ENCODE assay signal across 15 cellular contexts in the genomic region with DNA sequence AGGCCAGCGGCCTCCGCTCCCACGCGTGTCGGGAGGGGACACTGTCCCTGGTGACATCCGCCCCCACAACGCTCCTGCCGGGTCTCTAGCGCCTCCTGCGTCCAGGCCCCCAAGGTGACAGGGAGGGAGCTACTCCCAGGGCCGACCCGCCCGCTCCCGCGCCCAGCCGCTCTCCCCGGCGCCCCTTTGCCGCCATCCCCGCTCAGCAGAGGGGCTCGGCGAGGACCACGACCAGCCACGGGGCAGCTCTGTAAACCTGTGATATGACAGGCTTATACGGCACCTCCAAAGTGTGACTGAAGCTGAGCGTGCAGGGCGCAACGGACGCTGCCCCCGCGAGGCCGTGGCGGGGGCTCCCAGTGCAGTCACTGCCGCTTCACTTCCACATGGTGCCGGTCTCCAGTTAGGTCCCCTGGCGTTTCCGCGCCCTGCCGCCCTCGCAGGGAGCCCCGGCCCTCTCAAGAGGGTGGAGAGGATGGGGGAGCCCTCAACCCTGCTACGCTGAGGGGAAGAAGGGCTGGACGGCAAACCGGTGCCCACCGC. TPM values are rescaled to one million over a fixed set of nuclear protein-coding genes. Genes with fewer than 3 reads are reported as not detected.
DNase-seq lines count a peak whose midpoint lies in the region; ATAC-seq, FAIRE-seq and TF ChIP-seq lines count a peak whose summit lies in the region.
"Had no signal": no experiment of that assay in that cellular context is flagged by ENCODE, and none has a peak within 500 bp of the region (broad histone marks: within the 10 kb centered on the region; RNA-seq: fewer than 3 reads in every experiment).

No MANE protein-coding gene starts in this region.

- DNase-seq in SK-N-SH (peak; percentile 17), endodermal cell (peak; percentile 88), thoracic aorta (ENCODE audit: low spot score) (no peak), thyroid gland (no peak), H54 (ENCODE audit: insufficient read length, low spot score) (no peak)
- DNase-seq in stimulated activated CD4-positive, alpha-beta T cell treated with anti-CD3 and anti-CD28 coated beads, Interleukin-4, amount 100 ng/mL, for 24 hours: no peak
- DNase-seq: activated CD4-positive, alpha-beta T cell treated with anti-CD3 and anti-CD28 coated beads, Interleukin-2, amount 50 U/mL, for 48 hours; activated effector memory CD4-positive, alpha-beta T cell treated with Interleukin-2 at 50 U/mL for 16 hours; central memory CD4-positive, alpha-beta T cell; NCI-H2107; T-helper 1 cell had no signal

- H3K9me3 Mint-ChIP-seq in endodermal cell (no peaks in the 10 kb centered on the region), nephron (no peaks in the 10 kb centered on the region)

- H2AFZ ChIP-seq in SK-N-SH (ENCODE audit: low read depth): no peak overlapping the region

- H3K27me3 Mint-ChIP-seq in endodermal cell (ENCODE audit: insufficient read depth) (peaks cover 7% of the 10 kb centered on the region), nephron (ENCODE audit: low read depth) (peaks cover 47% of the 10 kb centered on the region)

- TF ChIP-seq CTCF in SK-N-SH (IDR thresholded peaks at IDR 0.05) (no peak), endodermal cell (conservative IDR thresholded peaks at IDR 0.05) (peak; percentile 76), nephron (IDR thresholded peaks at IDR 0.05; ENCODE audit: unreplicated experiment in 3 of 3) (no peak), thoracic aorta (IDR thresholded peaks at IDR 0.05) (no peak), thyroid gland (IDR thresholded peaks at IDR 0.05) (no peak)

- 8% methylated on average over 14 of the region's 45 CpGs for WGBS in SK-N-SH (ENCODE audit: low lambda C conversion rate)
- 14% methylated on average over 13 to 45 of the region's 45 CpGs for WGBS in endodermal cell (ENCODE audit: insufficient coverage in 1 of 2, insufficient read length in 1 of 2), 2 experiments
- WGBS in thyroid gland, 2 donors: 13 to 17% methylated on average over 6 to 23 of the region's 45 CpGs

- no peak for ATAC-seq in SK-N-SH treated with all-trans-retinoic acid at 6 μM for 48 hours
- no peak for ATAC-seq in thoracic aorta (ENCODE audit: insufficient number of reproducible peaks, low FRiP score, low read depth)
- ATAC-seq: left lobe of liver had no signal

- H3K4me1 Mint-ChIP-seq in endodermal cell (peaks cover 50% of the 10 kb centered on the region), nephron (peaks cover 20% of the 10 kb centered on the region)

- H3K4me3 ChIP-seq in SK-N-SH (ENCODE audit: low read depth in 2 of 2, low read length in 1 of 2) (no peak overlapping the region), endodermal cell (ENCODE audit: low read length) (peak overlapping the region; percentile 79), thoracic aorta (peak overlapping the region; percentile 74), thyroid gland (replicated peaks in 1 of 3) (no peak overlapping the region)

- intact Hi-C loops in thyroid gland (cut with DNase I): no loop called here

- no peak for FAIRE-seq in H54 (lab: Jason Lieb, UNC)

- no peaks in the 10 kb centered on the region for H3K36me3 ChIP-seq in SK-N-SH (replicated peaks in 1 of 2; ENCODE audit: control insufficient read depth in 1 of 2, insufficient read depth in 2 of 2, low read length in 1 of 2)
- no peaks in the 10 kb centered on the region for H3K36me3 ChIP-seq in endodermal cell (ENCODE audit: control insufficient read depth, insufficient read depth, low read length)
- no peaks in the 10 kb centered on the region for H3K36me3 ChIP-seq in thoracic aorta
- no peaks in the 10 kb centered on the region for H3K36me3 ChIP-seq in thyroid gland

- H3K27me3 ChIP-seq in SK-N-SH (ENCODE audit: insufficient read depth) (peaks cover 42% of the 10 kb centered on the region), endodermal cell (ENCODE audit: control insufficient read depth, insufficient read depth, low read length, poor library complexity, severe bottlenecking) (peaks cover 6% of the 10 kb centered on the region), thoracic aorta (replicated peaks; ENCODE audit: insufficient read depth) (no peaks in the 10 kb centered on the region), thyroid gland (peaks cover 6% of the 10 kb centered on the region)

- CTCF ChIA-PET in SK-N-SH (lab: Yijun Ruan, JAX): no interaction called here

- H3K27ac Mint-ChIP-seq in endodermal cell: no peak overlapping the region
- no peak overlapping the region for H3K27ac Mint-ChIP-seq in nephron

- TF ChIP-seq POLR2A in thyroid gland (IDR thresholded peaks at IDR 0.05) (no peak), H54 (IDR thresholded peaks at IDR 0.05; ENCODE audit: low read depth, low read length) (no peak)

- POLR2A ChIA-PET in SK-N-SH (lab: Yijun Ruan, JAX): no interaction called here

- H3F3A ChIP-seq in SK-N-SH (replicated peaks; ENCODE audit: insufficient read depth): no peaks in the 10 kb centered on the region

- H3K4me3 Mint-ChIP-seq in endodermal cell: peak overlapping the region; percentile 69
- peak overlapping the region; percentile 70 to 77 (median 77) for H3K4me3 Mint-ChIP-seq in nephron

- no peaks in the 10 kb centered on the region for H4K20me1 ChIP-seq in SK-N-SH (ENCODE audit: insufficient read depth)

- H3K9ac ChIP-seq in SK-N-SH: no peak overlapping the region
- H3K9ac ChIP-seq in endodermal cell (ENCODE audit: extremely low read depth, low read length, poor library complexity, severe bottlenecking): no peak overlapping the region

- TF ChIP-seq RAD21 in SK-N-SH (IDR thresholded peaks at IDR 0.05; ENCODE audit: low read length): no peak

- H3K79me2 ChIP-seq in SK-N-SH (ENCODE audit: insufficient read depth): no peaks in the 10 kb centered on the region

- H3K27ac ChIP-seq in SK-N-SH (ENCODE audit: low read depth in 2 of 2, low read length in 1 of 2): no peak overlapping the region
- H3K27ac ChIP-seq in endodermal cell (ENCODE audit: low read depth, low read length): no peak overlapping the region
- H3K27ac ChIP-seq in thoracic aorta: peak overlapping the region; percentile 61 to 76
- no peak overlapping the region for H3K27ac ChIP-seq in thyroid gland
- H3K27ac ChIP-seq: 22Rv1 had no signal

- no peaks in the 10 kb centered on the region for H3K9me3 ChIP-seq in SK-N-SH
- H3K9me3 ChIP-seq in endodermal cell (ENCODE audit: control insufficient read depth, low read length): no peaks in the 10 kb centered on the region
- no peaks in the 10 kb centered on the region for H3K9me3 ChIP-seq in thoracic aorta
- no peaks in the 10 kb centered on the region for H3K9me3 ChIP-seq in thyroid gland

- no peak overlapping the region for H3K4me2 ChIP-seq in SK-N-SH

- no peaks in the 10 kb centered on the region for H3K4me1 ChIP-seq in SK-N-SH (ENCODE audit: control insufficient read depth in 1 of 2, insufficient read depth in 2 of 2, low read depth in 1 of 2, low read length in 1 of 2)
- H3K4me1 ChIP-seq in endodermal cell (ENCODE audit: control insufficient read depth, insufficient read depth, low read length): peaks cover 4% of the 10 kb centered on the region
- H3K4me1 ChIP-seq in thoracic aorta (ENCODE audit: control insufficient read depth in 1 of 2, low read depth in 2 of 2): peaks cover 0 to 5% of the 10 kb centered on the region in 2 donors
- peaks cover 0 to 13% of the 10 kb centered on the region in 2 donors for H3K4me1 ChIP-seq in thyroid gland

- no peak for TF ChIP-seq EP300 in SK-N-SH (IDR thresholded peaks at IDR 0.05; ENCODE audit: borderline replicate concordance in 1 of 2, low read depth in 1 of 2, low read length in 1 of 2)

- no peaks in the 10 kb centered on the region for H3K36me3 Mint-ChIP-seq in endodermal cell (ENCODE audit: low read depth)
- H3K36me3 Mint-ChIP-seq in nephron (ENCODE audit: low read depth): no peaks in the 10 kb centered on the region

- no peaks in the 10 kb centered on the region for H3K9me2 ChIP-seq in SK-N-SH

TF ChIP-seq in SK-N-SH, 30 proteins besides CTCF, POLR2A, EP300 and RAD21:
- TF ChIP-seq EZH2phosphoT487 (IDR thresholded peaks at IDR 0.05; ENCODE audit: borderline replicate concordance, low read depth) (0 out of 2 replicates have a peak, but pooled peaks have one; percentile 39), SIN3A (IDR thresholded peaks at IDR 0.05; ENCODE audit: borderline replicate concordance, low read depth, low read length) (no peak)

TF ChIP-seq in SK-N-SH treated with all-trans-retinoic acid at 6 μM for 48 hours, 23 proteins besides CTCF, POLR2A, EP300 and RAD21:
- TF ChIP-seq TCF4 (CRISPR knock-in tag; IDR thresholded peaks at IDR 0.05; ENCODE audit: borderline replicate concordance) (no peak), PPARA (CRISPR knock-in tag; IDR thresholded peaks at IDR 0.05; ENCODE audit: borderline replicate concordance) (no peak), ESRRG (CRISPR knock-in tag; IDR thresholded peaks at IDR 0.05) (no peak), GLIS3 (CRISPR knock-in tag; IDR thresholded peaks at IDR 0.05) (no peak), BACH2 (CRISPR knock-in tag; IDR thresholded peaks at IDR 0.05; ENCODE audit: borderline replicate concordance) (no peak), OSR1 (CRISPR knock-in tag; IDR thresholded peaks at IDR 0.05) (no peak), ARNTL (CRISPR knock-in tag; IDR thresholded peaks at IDR 0.05; ENCODE audit: borderline replicate concordance, low read depth) (no peak), ZNF565 (CRISPR knock-in tag; conservative IDR thresholded peaks at IDR 0.05; ENCODE audit: low read depth) (no peak)

RNA-seq across cellular contexts. Expression of a gene that starts 1.0 kb away (rescaled TPM):
- polyA plus RNA-seq in SK-N-SH (2012; rRNA removed): not detected in 2 replicates
- under 0.01 TPM in 1 of 2 replicates, not detected in the other for polyA plus RNA-seq in SK-N-SH (2012; cell fraction: cytosol; rRNA removed)
- polyA plus RNA-seq in SK-N-SH (2012; cell fraction: nucleus; rRNA removed): 0.01 TPM in 1 of 2 replicates, not detected in the other
- total RNA-seq in endodermal cell (10 to 100 TPM; 61.5 to 63.2 TPM), thoracic aorta (10 to 100 TPM in 1 of 2 donors, 1 to 10 TPM in 1; 5.0 to 14.8 TPM), thyroid gland (1 to 10 TPM in 3 of 4 donors, under 1 TPM in 1; 0.34 to 2.7 (median 1.5) TPM)
- polyA plus RNA-seq in endodermal cell (2013, experiment 1 of 2): 16.5 TPM
- polyA plus RNA-seq in endodermal cell (2013, experiment 2 of 2): 10.5 TPM

Comparison
In these comparisons a context has a peak if more than half of its experiments do, and no peak if none do; other contexts are left out.
1. DNase-seq: peak in SK-N-SH (single experiment) and endodermal cell (single experiment); none in thoracic aorta (single experiment), stimulated activated CD4-positive, alpha-beta T cell treated with anti-CD3 and anti-CD28 coated beads, Interleukin-4, amount 100 ng/mL, for 24 hours (single experiment), thyroid gland (0 of 2) and H54 (single experiment).
2. H3K27ac ChIP-seq: peak in thoracic aorta (2 of 2); none in SK-N-SH (0 of 2), endodermal cell (single experiment) and thyroid gland (0 of 3).
3. H3K4me3 ChIP-seq: peak in endodermal cell (single experiment) and thoracic aorta (single experiment); none in SK-N-SH (0 of 2) and thyroid gland (0 of 3).